In genomic region chr6:134560019-134560418, GRCh38 we compare ENCODE assay signal across 35 cellular contexts.
"Had no signal": no experiment of that assay in that cellular context is flagged by ENCODE, and none has a peak within 500 bp of the region (broad histone marks: within the 10 kb centered on the region; RNA-seq: fewer than 3 reads in every experiment).

No MANE protein-coding gene starts in this region.

- H3K27ac Mint-ChIP-seq: activated B cell treated with CpG ODN at 0.5 μM for 24 hours; activated CD4-positive, alpha-beta memory T cell treated with anti-CD3 and anti-CD28 coated beads for 36 hours; activated CD4-positive, alpha-beta T cell treated with anti-CD3 and anti-CD28 coated beads, Interleukin-2, amount 10 ng/mL, durations not matched to agents 24 days and 14 days; activated CD8-positive, alpha-beta T cell treated with anti-CD3 and anti-CD28 coated beads for 36 hours; activated naive CD4-positive, alpha-beta T cell treated with anti-CD3 and anti-CD28 coated beads, Interleukin-2, amount 10 ng/mL, durations not matched to agents 7 days and 5 days; activated naive CD4-positive, alpha-beta T cell treated with anti-CD3 and anti-CD28 coated beads, Interleukin-2, amount 50 U/mL, for 24 hours; activated naive CD8-positive, alpha-beta T cell; activated naive CD8-positive, alpha-beta T cell treated with anti-CD3 and anti-CD28 coated beads, Interleukin-2, amount 10 ng/mL, durations not matched to agents 7 days and 5 days; activated naive CD8-positive, alpha-beta T cell treated with anti-CD3 and anti-CD28 coated beads, Interleukin-2, amount 50 U/mL, for 24 hours; activated T-cell treated with anti-CD3 and anti-CD28 coated beads, Interleukin-2, amount 50 U/mL, for 24 hours; activated T-helper 2 cell treated with anti-CD3 and anti-CD28 coated beads, Interferon-gamma antibody, Interleukin-2, Interleukin-4, amounts not matched to agents 10 μg/mL and 5 μg/mL and 100 μg/mL, durations not matched to agents 14 hours and 24 hours and 36 hours; T-helper 1 cell treated with Interleukin-12 subunit alpha and Interleukin-12 subunit beta and Interleukin-4 antibody, amounts not matched to agents 30 μg/mL and 1 μg/mL, for 36 hours; T-helper 2 cell treated with Interferon-gamma antibody and Interleukin-4, amounts not matched to agents 5 μg/mL and 100 μg/mL, for 36 hours had no signal

- H3K36me3 ChIP-seq: brain microvascular endothelial cell, breast epithelium had no signal

- H3K27me3 ChIP-seq: body of pancreas, brain microvascular endothelial cell, breast epithelium had no signal

- FAIRE-seq: TTC549 had no signal

- H3K4me1 Mint-ChIP-seq: activated B cell treated with CpG ODN at 0.5 μM for 24 hours; activated naive CD4-positive, alpha-beta T cell treated with anti-CD3 and anti-CD28 coated beads, Interleukin-2, amount 50 U/mL, for 24 hours; activated naive CD8-positive, alpha-beta T cell treated with anti-CD3 and anti-CD28 coated beads, Interleukin-2, amount 50 U/mL, for 24 hours; central memory CD8-positive, alpha-beta T cell had no signal

- H3K9me3 Mint-ChIP-seq: central memory CD8-positive, alpha-beta T cell had no signal

- DNase-seq: activated B cell treated with CpG ODN at 0.5 μM for 24 hours; activated CD4-positive, alpha-beta memory T cell treated with anti-CD3 and anti-CD28 coated beads for 36 hours; activated CD4-positive, alpha-beta T cell treated with anti-CD3 and anti-CD28 coated beads for 4 hours; activated CD4-positive, alpha-beta T cell treated with anti-CD3 and anti-CD28 coated beads, Interleukin-2, amount 10 ng/mL, durations not matched to agents 24 days and 14 days; activated CD4-positive, alpha-beta T cell treated with anti-CD3 and anti-CD28 coated beads, Interleukin-2, amount 50 U/mL, for 1 hour; activated CD4-positive, alpha-beta T cell treated with anti-CD3 and anti-CD28 coated beads, Interleukin-2, amount 50 U/mL, for 4 hours; activated CD4-positive, CD25-positive, alpha-beta regulatory T cell treated with anti-CD3 and anti-CD28 coated beads, Interleukin-2, amount 50 U/mL, for 72 hours; activated CD8-positive, alpha-beta memory T cell treated with anti-CD3 and anti-CD28 coated beads, Interleukin-2, amount 50 U/mL, for 4 hours; activated CD8-positive, alpha-beta T cell treated with anti-CD3 and anti-CD28 coated beads for 36 hours; activated effector memory CD4-positive, alpha-beta T cell treated with Interleukin-2 at 50 U/mL for 16 hours; activated gamma-delta T cell; activated naive CD4-positive, alpha-beta T cell treated with anti-CD3 and anti-CD28 coated beads, Interleukin-2, amount 10 ng/mL, durations not matched to agents 7 days and 5 days; activated naive CD4-positive, alpha-beta T cell treated with Interleukin-2 at 50 U/mL for 16 hours; activated naive CD8-positive, alpha-beta T cell treated with anti-CD3 and anti-CD28 coated beads, Interleukin-2, amount 10 ng/mL, durations not matched to agents 7 days and 5 days; activated naive CD8-positive, alpha-beta T cell treated with anti-CD3 and anti-CD28 coated beads, Interleukin-2, amount 50 U/mL, for 24 hours; activated T-cell treated with anti-CD3 and anti-CD28 coated beads, Interleukin-2, amount 50 U/mL, for 24 hours; activated T-cell treated with anti-CD3 and anti-CD28 coated beads, Interleukin-2, amount 50 U/mL, for 48 hours; amygdala; aorta; body of pancreas; brain microvascular endothelial cell; cerebellar nuclear complex; SW 1271; T-helper 1 cell; T-helper 2 cell; T-helper 9 cell had no signal

- H3K27me3 Mint-ChIP-seq: activated B cell treated with CpG ODN at 0.5 μM for 24 hours; activated CD8-positive, alpha-beta T cell treated with anti-CD3 and anti-CD28 coated beads for 36 hours; activated naive CD4-positive, alpha-beta T cell treated with anti-CD3 and anti-CD28 coated beads, Interleukin-2, amount 10 ng/mL, durations not matched to agents 7 days and 5 days; activated naive CD4-positive, alpha-beta T cell treated with anti-CD3 and anti-CD28 coated beads, Interleukin-2, amount 50 U/mL, for 24 hours; activated naive CD8-positive, alpha-beta T cell; activated naive CD8-positive, alpha-beta T cell treated with anti-CD3 and anti-CD28 coated beads, Interleukin-2, amount 50 U/mL, for 24 hours; activated T-cell treated with anti-CD3 and anti-CD28 coated beads, Interleukin-2, amount 50 U/mL, for 24 hours had no signal

- H3K27ac ChIP-seq: body of pancreas, brain microvascular endothelial cell, VCaP had no signal

- H3K9me3 ChIP-seq: body of pancreas, breast epithelium had no signal

- H3K4me3 Mint-ChIP-seq: activated B cell treated with CpG ODN at 0.5 μM for 24 hours; activated CD4-positive, alpha-beta memory T cell treated with anti-CD3 and anti-CD28 coated beads for 36 hours; activated CD4-positive, alpha-beta T cell treated with anti-CD3 and anti-CD28 coated beads, Interleukin-2, amount 10 ng/mL, durations not matched to agents 24 days and 14 days; activated CD8-positive, alpha-beta T cell treated with anti-CD3 and anti-CD28 coated beads for 36 hours; activated naive CD4-positive, alpha-beta T cell treated with anti-CD3 and anti-CD28 coated beads, Interleukin-2, amount 10 ng/mL, durations not matched to agents 7 days and 5 days; activated naive CD4-positive, alpha-beta T cell treated with anti-CD3 and anti-CD28 coated beads, Interleukin-2, amount 50 U/mL, for 24 hours; activated naive CD8-positive, alpha-beta T cell; activated naive CD8-positive, alpha-beta T cell treated with anti-CD3 and anti-CD28 coated beads, Interleukin-2, amount 10 ng/mL, durations not matched to agents 7 days and 5 days; activated naive CD8-positive, alpha-beta T cell treated with anti-CD3 and anti-CD28 coated beads, Interleukin-2, amount 50 U/mL, for 24 hours; activated T-cell treated with anti-CD3 and anti-CD28 coated beads, Interleukin-2, amount 50 U/mL, for 24 hours; central memory CD8-positive, alpha-beta T cell; T-helper 1 cell treated with Interleukin-12 subunit alpha and Interleukin-12 subunit beta and Interleukin-4 antibody, amounts not matched to agents 30 μg/mL and 1 μg/mL, for 36 hours; T-helper 2 cell treated with Interferon-gamma antibody and Interleukin-4, amounts not matched to agents 5 μg/mL and 100 μg/mL, for 36 hours had no signal

- H3K36me3 Mint-ChIP-seq: activated CD4-positive, alpha-beta memory T cell treated with anti-CD3 and anti-CD28 coated beads for 36 hours; activated naive CD4-positive, alpha-beta T cell treated with anti-CD3 and anti-CD28 coated beads, Interleukin-2, amount 10 ng/mL, durations not matched to agents 7 days and 5 days; activated naive CD8-positive, alpha-beta T cell treated with anti-CD3 and anti-CD28 coated beads, Interleukin-2, amount 10 ng/mL, durations not matched to agents 7 days and 5 days had no signal

- H3K4me3 ChIP-seq: body of pancreas, breast epithelium had no signal

- H3K4me1 ChIP-seq: breast epithelium had no signal

- ATAC-seq: activated CD8-positive, alpha-beta T cell treated with anti-CD3 and anti-CD28 coated beads for 36 hours; activated naive CD8-positive, alpha-beta T cell treated with anti-CD3 and anti-CD28 coated beads, Interleukin-2, amount 50 U/mL, for 24 hours; body of pancreas had no signal
